ENCODE assay signal across 1 cellular context in the genomic region with DNA sequence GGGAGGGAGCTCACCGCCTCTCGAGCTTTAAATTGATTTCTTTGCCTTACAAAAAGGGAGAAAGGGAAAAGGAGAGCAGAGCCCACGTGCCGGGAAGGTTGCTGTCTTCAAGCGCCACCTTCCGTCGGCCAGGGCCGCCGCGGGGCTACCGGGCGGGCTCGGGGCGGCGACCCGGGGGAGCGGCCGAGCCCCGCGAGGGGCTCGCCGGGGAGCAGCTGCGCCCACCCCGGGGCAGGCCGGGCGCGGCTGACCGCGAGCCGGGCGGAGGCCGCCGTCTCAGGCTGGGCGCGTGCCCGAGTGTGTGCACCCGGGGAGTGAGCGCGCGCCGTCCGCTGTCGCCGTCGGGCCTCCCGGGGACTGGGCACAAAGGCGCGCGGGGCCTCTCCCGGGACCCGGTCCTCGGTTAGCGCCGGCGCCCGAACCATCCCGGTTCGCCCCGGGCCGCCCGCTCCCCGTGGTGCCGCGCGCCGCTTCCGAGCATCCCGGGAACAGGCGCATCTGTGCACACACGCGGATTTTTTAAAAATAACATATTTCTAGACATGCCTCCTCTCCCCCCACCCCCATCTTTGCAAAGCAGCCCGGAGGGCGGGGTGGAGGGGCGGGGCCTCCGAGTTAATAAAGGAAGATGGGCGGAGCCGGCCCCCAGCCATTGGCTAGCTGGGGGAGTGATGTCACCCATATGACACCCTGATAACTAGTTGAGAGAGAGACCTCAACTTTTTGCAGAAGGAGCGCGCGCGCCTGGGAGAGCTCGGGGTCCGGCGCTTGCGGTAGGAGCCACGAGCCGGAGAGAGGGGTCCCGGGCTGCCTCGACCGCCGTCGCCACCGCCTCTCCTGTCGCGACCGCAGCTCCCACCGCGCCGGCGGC.
TF ChIP-seq lines count a peak whose summit lies in the region.

A gene (plus strand): TSS at position 726 of the 871 bp plus-strand sequence. CDS start 338 bp downstream, outside the sequence.

TF ChIP-seq in HepG2, 621 proteins besides CTCF, POLR2A, EP300 and RAD21 (continued from another document):
- TF ChIP-seq, protein P1, sequence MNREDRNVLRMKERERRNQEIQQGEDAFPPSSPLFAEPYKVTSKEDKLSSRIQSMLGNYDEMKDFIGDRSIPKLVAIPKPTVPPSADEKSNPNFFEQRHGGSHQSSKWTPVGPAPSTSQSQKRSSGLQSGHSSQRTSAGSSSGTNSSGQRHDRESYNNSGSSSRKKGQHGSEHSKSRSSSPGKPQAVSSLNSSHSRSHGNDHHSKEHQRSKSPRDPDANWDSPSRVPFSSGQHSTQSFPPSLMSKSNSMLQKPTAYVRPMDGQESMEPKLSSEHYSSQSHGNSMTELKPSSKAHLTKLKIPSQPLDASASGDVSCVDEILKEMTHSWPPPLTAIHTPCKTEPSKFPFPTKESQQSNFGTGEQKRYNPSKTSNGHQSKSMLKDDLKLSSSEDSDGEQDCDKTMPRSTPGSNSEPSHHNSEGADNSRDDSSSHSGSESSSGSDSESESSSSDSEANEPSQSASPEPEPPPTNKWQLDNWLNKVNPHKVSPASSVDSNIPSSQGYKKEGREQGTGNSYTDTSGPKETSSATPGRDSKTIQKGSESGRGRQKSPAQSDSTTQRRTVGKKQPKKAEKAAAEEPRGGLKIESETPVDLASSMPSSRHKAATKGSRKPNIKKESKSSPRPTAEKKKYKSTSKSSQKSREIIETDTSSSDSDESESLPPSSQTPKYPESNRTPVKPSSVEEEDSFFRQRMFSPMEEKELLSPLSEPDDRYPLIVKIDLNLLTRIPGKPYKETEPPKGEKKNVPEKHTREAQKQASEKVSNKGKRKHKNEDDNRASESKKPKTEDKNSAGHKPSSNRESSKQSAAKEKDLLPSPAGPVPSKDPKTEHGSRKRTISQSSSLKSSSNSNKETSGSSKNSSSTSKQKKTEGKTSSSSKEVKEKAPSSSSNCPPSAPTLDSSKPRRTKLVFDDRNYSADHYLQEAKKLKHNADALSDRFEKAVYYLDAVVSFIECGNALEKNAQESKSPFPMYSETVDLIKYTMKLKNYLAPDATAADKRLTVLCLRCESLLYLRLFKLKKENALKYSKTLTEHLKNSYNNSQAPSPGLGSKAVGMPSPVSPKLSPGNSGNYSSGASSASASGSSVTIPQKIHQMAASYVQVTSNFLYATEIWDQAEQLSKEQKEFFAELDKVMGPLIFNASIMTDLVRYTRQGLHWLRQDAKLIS (CRISPR knock-in tag; IDR thresholded peaks at IDR 0.05), result no peak
- no peak for TF ChIP-seq SIX1 (CRISPR knock-in tag; IDR thresholded peaks at IDR 0.05; ENCODE audit: borderline replicate concordance)
- TF ChIP-seq, protein P2, sequence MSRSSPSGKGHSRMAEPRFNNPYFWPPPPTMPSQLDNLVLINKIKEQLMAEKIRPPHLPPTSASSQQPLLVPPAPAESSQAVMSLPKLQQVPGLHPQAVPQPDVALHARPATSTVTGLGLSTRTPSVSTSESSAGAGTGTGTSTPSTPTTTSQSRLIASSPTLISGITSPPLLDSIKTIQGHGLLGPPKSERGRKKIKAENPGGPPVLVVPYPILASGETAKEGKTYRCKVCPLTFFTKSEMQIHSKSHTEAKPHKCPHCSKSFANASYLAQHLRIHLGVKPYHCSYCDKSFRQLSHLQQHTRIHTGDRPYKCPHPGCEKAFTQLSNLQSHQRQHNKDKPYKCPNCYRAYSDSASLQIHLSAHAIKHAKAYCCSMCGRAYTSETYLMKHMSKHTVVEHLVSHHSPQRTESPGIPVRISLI (CRISPR knock-in tag; IDR thresholded peaks at IDR 0.05; ENCODE audit: borderline replicate concordance), result no peak
- TF ChIP-seq MEF2D (CRISPR knock-in tag; IDR thresholded peaks at IDR 0.05), result no peak
- no peak for TF ChIP-seq ZNF326 (CRISPR knock-in tag; IDR thresholded peaks at IDR 0.05; ENCODE audit: borderline replicate concordance)
- TF ChIP-seq FOXA1 (IDR thresholded peaks at IDR 0.05), result no peak
- TF ChIP-seq FOXA1 (CRISPR knock-in tag; IDR thresholded peaks at IDR 0.05), result no peak
- TF ChIP-seq NBN (conservative IDR thresholded peaks at IDR 0.05), result no peak
- TF ChIP-seq, protein P3, sequence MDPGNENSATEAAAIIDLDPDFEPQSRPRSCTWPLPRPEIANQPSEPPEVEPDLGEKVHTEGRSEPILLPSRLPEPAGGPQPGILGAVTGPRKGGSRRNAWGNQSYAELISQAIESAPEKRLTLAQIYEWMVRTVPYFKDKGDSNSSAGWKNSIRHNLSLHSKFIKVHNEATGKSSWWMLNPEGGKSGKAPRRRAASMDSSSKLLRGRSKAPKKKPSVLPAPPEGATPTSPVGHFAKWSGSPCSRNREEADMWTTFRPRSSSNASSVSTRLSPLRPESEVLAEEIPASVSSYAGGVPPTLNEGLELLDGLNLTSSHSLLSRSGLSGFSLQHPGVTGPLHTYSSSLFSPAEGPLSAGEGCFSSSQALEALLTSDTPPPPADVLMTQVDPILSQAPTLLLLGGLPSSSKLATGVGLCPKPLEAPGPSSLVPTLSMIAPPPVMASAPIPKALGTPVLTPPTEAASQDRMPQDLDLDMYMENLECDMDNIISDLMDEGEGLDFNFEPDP (CRISPR knock-in tag; conservative IDR thresholded peaks at IDR 0.05), result no peak
- TF ChIP-seq HHEX (CRISPR knock-in tag; IDR thresholded peaks at IDR 0.05), result no peak
- no peak for TF ChIP-seq GTF3A (CRISPR knock-in tag; conservative IDR thresholded peaks at IDR 0.05)
- TF ChIP-seq ZNF788 (CRISPR knock-in tag; IDR thresholded peaks at IDR 0.05; ENCODE audit: borderline replicate concordance), result no peak
TF ChIP-seq in HepG2: peak in this region for 0.
